10 cellular contexts compared by ENCODE assay signal in the genomic region with DNA sequence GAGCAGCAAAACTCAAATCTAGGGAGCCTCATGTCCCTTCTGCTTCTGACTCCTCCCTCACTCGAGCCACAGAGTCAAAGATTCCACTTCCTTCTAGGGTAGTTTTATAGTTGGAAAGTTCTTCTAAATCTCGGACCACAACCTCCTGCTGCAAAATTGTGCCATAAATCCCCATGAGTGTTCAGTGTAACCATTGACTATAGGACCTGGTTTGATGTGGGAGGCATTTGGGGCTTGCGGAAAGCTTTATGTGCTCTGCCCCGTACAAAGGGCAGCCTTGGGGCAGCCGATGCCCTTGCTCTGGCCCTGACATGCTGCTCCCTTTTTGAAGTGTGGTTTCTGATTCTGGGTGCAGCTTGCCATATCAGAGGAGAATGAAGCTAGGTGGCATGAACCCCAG. TPM values are rescaled to one million over a fixed set of nuclear protein-coding genes. Genes with fewer than 3 reads are reported as not detected.
DNase-seq lines count a peak whose midpoint lies in the region; ATAC-seq and TF ChIP-seq lines count a peak whose summit lies in the region.
"Had no signal": no experiment of that assay in that cellular context is flagged by ENCODE, and none has a peak within 500 bp of the region (broad histone marks: within the 10 kb centered on the region; RNA-seq: fewer than 3 reads in every experiment).

No MANE protein-coding gene starts in this region.

- intact Hi-C loops in Panc1 (cut with micrococcal nuclease; ENCODE audit: unreplicated experiment), result no loop called here

- H3K9me3 Mint-ChIP-seq in T-helper 2 cell treated with Interferon-gamma antibody and Interleukin-4, amounts not matched to agents 5 μg/mL and 100 μg/mL, for 36 hours, result peaks cover 9% of the 10 kb centered on the region
- H3K9me3 Mint-ChIP-seq in stimulated activated effector memory CD8-positive, alpha-beta T cell treated with anti-CD3 and anti-CD28 coated beads, Interleukin-12 subunit alpha, Interleukin-12 subunit beta, amount 100 ng/mL, for 72 hours, result no peaks in the 10 kb centered on the region

- peak overlapping the region; percentile 74 for H3K4me3 Mint-ChIP-seq in T-helper 2 cell treated with Interferon-gamma antibody and Interleukin-4, amounts not matched to agents 5 μg/mL and 100 μg/mL, for 36 hours
- H3K4me3 Mint-ChIP-seq in stimulated activated effector memory CD8-positive, alpha-beta T cell treated with anti-CD3 and anti-CD28 coated beads, Interleukin-12 subunit alpha, Interleukin-12 subunit beta, amount 100 ng/mL, for 72 hours, result peak overlapping the region; percentile 30

- DNase-seq in T-helper 2 cell treated with Interferon-gamma antibody and Interleukin-4, amounts not matched to agents 5 μg/mL and 100 μg/mL, for 36 hours (ENCODE audit: low spot score), result peak; percentile 66
- DNase-seq in T-helper 2 cell, result no peak
- DNase-seq in Panc1 (ENCODE audit: low read depth, low spot score), result no peak
- DNase-seq in fibroblast of peridontal ligament (ENCODE audit: extremely low read depth), result peak; percentile 84
- DNase-seq in stimulated activated effector memory CD8-positive, alpha-beta T cell treated with anti-CD3 and anti-CD28 coated beads, Interleukin-12 subunit alpha, Interleukin-12 subunit beta, amount 100 ng/mL, for 72 hours (ENCODE audit: low spot score in 2 of 2), result no peak
- no peak for DNase-seq in activated effector memory CD4-positive, alpha-beta T cell treated with Interleukin-2 at 50 U/mL for 16 hours
- DNase-seq: pancreas had no signal

- H3K4me1 Mint-ChIP-seq in T-helper 2 cell treated with Interferon-gamma antibody and Interleukin-4, amounts not matched to agents 5 μg/mL and 100 μg/mL, for 36 hours (ENCODE audit: low read depth), result peaks cover 54% of the 10 kb centered on the region
- H3K4me1 Mint-ChIP-seq in stimulated activated effector memory CD8-positive, alpha-beta T cell treated with anti-CD3 and anti-CD28 coated beads, Interleukin-12 subunit alpha, Interleukin-12 subunit beta, amount 100 ng/mL, for 72 hours, result peaks cover 45% of the 10 kb centered on the region

- no peak for TF ChIP-seq CTCF in Panc1 (IDR thresholded peaks at IDR 0.05)

- peak overlapping the region; percentile 74 for H3K27ac ChIP-seq in Panc1 (ENCODE audit: low read length)
- H3K27ac ChIP-seq: hepatocyte had no signal

- peak overlapping the region; percentile 87 for H3K27ac Mint-ChIP-seq in T-helper 2 cell treated with Interferon-gamma antibody and Interleukin-4, amounts not matched to agents 5 μg/mL and 100 μg/mL, for 36 hours
- peak overlapping the region; percentile 12 for H3K27ac Mint-ChIP-seq in stimulated activated effector memory CD8-positive, alpha-beta T cell treated with anti-CD3 and anti-CD28 coated beads, Interleukin-12 subunit alpha, Interleukin-12 subunit beta, amount 100 ng/mL, for 72 hours

- H3K36me3 ChIP-seq in Panc1 (ENCODE audit: control insufficient read depth, insufficient read depth, low read length), result no peaks in the 10 kb centered on the region
- H3K36me3 ChIP-seq: pancreas had no signal

- H3K27me3 ChIP-seq in Panc1 (ENCODE audit: control insufficient read depth, insufficient read depth, low read length), result no peaks in the 10 kb centered on the region
- H3K27me3 ChIP-seq: hepatocyte, pancreas had no signal

- ATAC-seq in Panc1, result peak; percentile 74
- peak; percentile 36 for ATAC-seq in stimulated activated effector memory CD8-positive, alpha-beta T cell treated with anti-CD3 and anti-CD28 coated beads, Interleukin-12 subunit alpha, Interleukin-12 subunit beta, amount 100 ng/mL, for 72 hours
- ATAC-seq in HG03342 (IDR thresholded peaks at IDR 0.05; ENCODE audit: unreplicated experiment), result no peak
- no peak for ATAC-seq in GM18868 (IDR thresholded peaks at IDR 0.05; ENCODE audit: unreplicated experiment)

- CTCF ChIA-PET in Panc1 (lab: Charles Lee), result no interaction called here

- no TSS peak for BruUV-seq in Panc1 (replicated peaks; lab: Mats Ljungman, UMichigan)

- peaks cover 18% of the 10 kb centered on the region for H3K4me1 ChIP-seq in Panc1 (ENCODE audit: control insufficient read depth, insufficient read depth, low read length)

- in situ Hi-C loops in Panc1 (cut with HindIII; ENCODE audit: low pct_unique_long_range_greater_than_20kb, low sequenced_read_pairs), result no loop called here

- H3K27me3 Mint-ChIP-seq in T-helper 2 cell treated with Interferon-gamma antibody and Interleukin-4, amounts not matched to agents 5 μg/mL and 100 μg/mL, for 36 hours (ENCODE audit: low read depth), result no peaks in the 10 kb centered on the region

- peaks cover 7% of the 10 kb centered on the region for H3K36me3 Mint-ChIP-seq in T-helper 2 cell treated with Interferon-gamma antibody and Interleukin-4, amounts not matched to agents 5 μg/mL and 100 μg/mL, for 36 hours (ENCODE audit: low read depth)
- H3K36me3 Mint-ChIP-seq in stimulated activated effector memory CD8-positive, alpha-beta T cell treated with anti-CD3 and anti-CD28 coated beads, Interleukin-12 subunit alpha, Interleukin-12 subunit beta, amount 100 ng/mL, for 72 hours, result peaks cover 9% of the 10 kb centered on the region

- no peak overlapping the region for H3K4me3 ChIP-seq in Panc1 (ENCODE audit: low read depth in 2 of 2, low read length in 2 of 2)
- H3K4me3 ChIP-seq: hepatocyte, pancreas had no signal

- POLR2A ChIA-PET in Panc1 (lab: Charles Lee), result interaction anchor here (0.6 kb wide), 1 partner anchor 13 kb away, joined by 5 read pairs; no protein-coding TSS in a partner anchor

- peaks cover 5% of the 10 kb centered on the region; the same call in 1 of the 2 replicates for H3K9me3 ChIP-seq in Panc1 (ENCODE audit: control insufficient read depth, insufficient read depth, low read depth, low read length)
- H3K9me3 ChIP-seq: pancreas had no signal

RNA-seq across cellular contexts. Expression of gene IER3, which starts 43.6 kb away (rescaled TPM):
- 106 TPM for total RNA-seq in Panc1 (2021; ENCODE audit: unreplicated experiment)
- polyA plus RNA-seq in Panc1 (2012; ENCODE audit: insufficient read length), result 166 TPM

RNA-seq across cellular contexts. Expression of gene FLOT1, which starts 45.5 kb away (rescaled TPM):
- total RNA-seq in Panc1 (2021; ENCODE audit: unreplicated experiment), result 176 TPM
- 221 TPM for polyA plus RNA-seq in Panc1 (2012; ENCODE audit: insufficient read length)

Comparison
In these comparisons a context has a peak if more than half of its experiments do, and no peak if none do; other contexts are left out.
1. DNase-seq: peak in T-helper 2 cell treated with Interferon-gamma antibody and Interleukin-4, amounts not matched to agents 5 μg/mL and 100 μg/mL, for 36 hours (single experiment) and fibroblast of peridontal ligament (single experiment); none in T-helper 2 cell (0 of 5), Panc1 (single experiment), stimulated activated effector memory CD8-positive, alpha-beta T cell treated with anti-CD3 and anti-CD28 coated beads, Interleukin-12 subunit alpha, Interleukin-12 subunit beta, amount 100 ng/mL, for 72 hours (0 of 2) and activated effector memory CD4-positive, alpha-beta T cell treated with Interleukin-2 at 50 U/mL for 16 hours (single experiment).
2. ATAC-seq: peak in Panc1 (single experiment) and stimulated activated effector memory CD8-positive, alpha-beta T cell treated with anti-CD3 and anti-CD28 coated beads, Interleukin-12 subunit alpha, Interleukin-12 subunit beta, amount 100 ng/mL, for 72 hours (single experiment); none in HG03342 (single experiment) and GM18868 (single experiment).